Comparison of ENCODE assay signal across 12 cellular contexts in the genomic region with DNA sequence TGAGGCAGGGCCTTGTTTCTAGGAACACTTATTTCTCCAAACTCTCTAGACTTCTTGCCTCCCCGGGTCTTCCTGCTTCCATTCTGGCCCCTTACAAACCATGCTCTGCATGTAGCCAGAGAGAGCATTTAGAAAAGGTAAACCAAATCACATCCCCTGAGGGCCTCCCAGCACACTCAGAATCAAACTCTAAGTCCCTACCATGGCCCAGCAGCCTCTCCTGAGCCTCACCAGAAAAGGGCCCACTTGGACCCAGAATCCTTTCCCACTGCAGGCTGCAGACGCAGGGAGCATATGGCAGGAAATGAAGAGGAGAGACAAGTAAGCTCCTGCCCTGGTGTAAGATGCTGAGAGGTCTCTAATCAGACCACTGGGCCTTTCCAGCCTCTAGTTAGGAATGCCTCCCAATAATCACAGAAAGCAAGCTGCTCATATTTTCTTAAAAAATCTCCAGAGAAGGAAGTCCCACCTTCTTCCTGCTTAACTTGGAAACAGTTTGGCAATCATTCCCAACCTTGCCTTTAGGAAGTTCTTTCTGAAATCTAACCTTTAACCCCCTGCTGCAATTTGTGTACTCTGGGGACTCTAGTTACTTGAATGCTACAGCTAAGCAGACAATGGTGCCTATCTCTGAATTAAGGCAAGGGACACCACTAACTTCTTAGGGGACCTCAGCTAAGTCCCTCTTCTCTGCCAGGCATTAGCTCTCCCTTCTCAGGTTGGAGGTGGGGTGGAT. TPM values are rescaled to one million over a fixed set of nuclear protein-coding genes. Genes with fewer than 3 reads are reported as not detected.
A peak's percentile ranks its signal among the peaks of the same experiment; 100 is the strongest.
DNase-seq lines count a peak whose midpoint lies in the region; ATAC-seq and TF ChIP-seq lines count a peak whose summit lies in the region.
"Had no signal": no experiment of that assay in that cellular context is flagged by ENCODE, and none has a peak within 500 bp of the region (broad histone marks: within the 10 kb centered on the region; RNA-seq: fewer than 3 reads in every experiment).

No MANE protein-coding gene starts in this region.

- intact Hi-C loops in dorsolateral prefrontal cortex (cut with DNase I) (loop anchor here (5.0 kb wide), 5 partner anchors 37 to 118 kb away; partner anchors contain the start of genes ANAPC13 (in 1 of the 2), CEP63 (in 1 of the 2) and RYK (in 1 of the 2)), thyroid gland (cut with DNase I) (no loop called here)

- peak overlapping the region in 42 of 59 donors; percentile 5 to 96 (median 85) for H3K4me3 ChIP-seq in dorsolateral prefrontal cortex
- no peak overlapping the region for H3K4me3 ChIP-seq in mesodermal cell (ENCODE audit: extremely low read depth, insufficient read depth, low read length, poor library complexity, severe bottlenecking)
- H3K4me3 ChIP-seq in thyroid gland (replicated peaks in 1 of 3), result peak overlapping the region in 1 of 3 donors; percentile 86

- H3K27me3 Mint-ChIP-seq in activated naive CD8-positive, alpha-beta T cell treated with anti-CD3 and anti-CD28 coated beads for 36 hours, result peaks cover 35% of the 10 kb centered on the region

- H3K36me3 Mint-ChIP-seq in activated naive CD8-positive, alpha-beta T cell treated with anti-CD3 and anti-CD28 coated beads for 36 hours, result no peaks in the 10 kb centered on the region
- H3K36me3 Mint-ChIP-seq: naive thymus-derived CD8-positive, alpha-beta T cell had no signal

- H3K27ac Mint-ChIP-seq in activated naive CD8-positive, alpha-beta T cell treated with anti-CD3 and anti-CD28 coated beads for 36 hours, result no peak overlapping the region
- H3K27ac Mint-ChIP-seq: activated CD8-positive, alpha-beta T cell treated with anti-CD3 and anti-CD28 coated beads for 36 hours had no signal

- H3K4me1 ChIP-seq in mesodermal cell (ENCODE audit: control insufficient read depth, insufficient read depth, low read length, poor library complexity, severe bottlenecking) (peaks cover 70% of the 10 kb centered on the region), thyroid gland (peaks cover 58 to 82% of the 10 kb centered on the region in 2 donors)

- no peak for TF ChIP-seq POLR2A in thyroid gland (IDR thresholded peaks at IDR 0.05)

- peak overlapping the region; percentile 80 to 100 (median 99) for H3K27ac ChIP-seq in dorsolateral prefrontal cortex
- H3K27ac ChIP-seq in mesodermal cell (ENCODE audit: low read depth, low read length, severe bottlenecking), result peak overlapping the region; percentile 100
- H3K27ac ChIP-seq in thyroid gland, result peak overlapping the region; percentile 100

- no peaks in the 10 kb centered on the region for H3K9me3 Mint-ChIP-seq in activated naive CD8-positive, alpha-beta T cell treated with anti-CD3 and anti-CD28 coated beads for 36 hours
- H3K9me3 Mint-ChIP-seq: activated CD8-positive, alpha-beta T cell treated with anti-CD3 and anti-CD28 coated beads for 36 hours; naive thymus-derived CD8-positive, alpha-beta T cell had no signal

- peaks cover 78% of the 10 kb centered on the region for H3K36me3 ChIP-seq in mesodermal cell (ENCODE audit: control insufficient read depth, insufficient read depth, low read length)
- peaks cover 61 to 65% of the 10 kb centered on the region in 2 donors for H3K36me3 ChIP-seq in thyroid gland

- 90 to 100% methylated on average over 1 to 2 of the region's 2 CpGs for WGBS in mesodermal cell (ENCODE audit: insufficient coverage in 2 of 2), 2 experiments
- 73 to 79% methylated on average over 2 of the region's 2 CpGs for WGBS in thyroid gland, 2 donors

- H3K4me1 Mint-ChIP-seq in activated naive CD8-positive, alpha-beta T cell treated with anti-CD3 and anti-CD28 coated beads for 36 hours, result peaks cover 6% of the 10 kb centered on the region

- TF ChIP-seq CTCF in dorsolateral prefrontal cortex (IDR thresholded peaks at IDR 0.05 in 54 of 56, conservative IDR thresholded peaks at IDR 0.05 in 2 of 56; ENCODE audit: low read depth in 1 of 56, partially characterized antibody in 56 of 56), result no peak
- no peak for TF ChIP-seq CTCF in thyroid gland (IDR thresholded peaks at IDR 0.05)

- H3K9me3 ChIP-seq in mesodermal cell (ENCODE audit: control insufficient read depth, low read length), result no peaks in the 10 kb centered on the region
- H3K9me3 ChIP-seq in thyroid gland, result no peaks in the 10 kb centered on the region

- H3K4me3 Mint-ChIP-seq in activated naive CD8-positive, alpha-beta T cell treated with anti-CD3 and anti-CD28 coated beads for 36 hours, result no peak overlapping the region
- H3K4me3 Mint-ChIP-seq: activated CD8-positive, alpha-beta T cell treated with anti-CD3 and anti-CD28 coated beads for 36 hours; naive thymus-derived CD8-positive, alpha-beta T cell had no signal

- H3K27me3 ChIP-seq in dorsolateral prefrontal cortex, result no peaks in the 10 kb centered on the region
- no peaks in the 10 kb centered on the region for H3K27me3 ChIP-seq in thyroid gland

- ATAC-seq in GM21619 (IDR thresholded peaks at IDR 0.05; ENCODE audit: unreplicated experiment), result no peak
- ATAC-seq: activated CD8-positive, alpha-beta T cell treated with anti-CD3 and anti-CD28 coated beads for 36 hours; naive thymus-derived CD8-positive, alpha-beta T cell had no signal

- DNase-seq in NCI-H524 (lab: John Stamatoyannopoulos, UW) (peak; percentile 23 to 61), dorsolateral prefrontal cortex (no peak), thyroid gland (no peak), SW480 (ENCODE audit: low spot score) (no peak), 8988T (no peak)
- no peak for DNase-seq in activated naive CD8-positive, alpha-beta T cell treated with anti-CD3 and anti-CD28 coated beads for 36 hours
- DNase-seq: activated CD8-positive, alpha-beta T cell treated with anti-CD3 and anti-CD28 coated beads for 36 hours; anterior cingulate cortex; GDM1; naive thymus-derived CD8-positive, alpha-beta T cell had no signal

RNA-seq across cellular contexts. Expression of gene AMOTL2, which starts 4.2 kb away (rescaled TPM):
- total RNA-seq in dorsolateral prefrontal cortex, result 100 to 1,000 TPM in 24 of 120 experiments, 10 to 100 TPM in 96; 43.1 to 220 (median 75.3) TPM
- 59.7 TPM for polyA plus RNA-seq in mesodermal cell (2013, experiment 1 of 2)
- 50.8 TPM for polyA plus RNA-seq in mesodermal cell (2013, experiment 2 of 2)
- total RNA-seq in thyroid gland, result 100 to 1,000 TPM in 3 of 4 donors, 10 to 100 TPM in 1; 76.0 to 149 (median 117) TPM
- not detected for total RNA-seq in activated naive CD8-positive, alpha-beta T cell treated with anti-CD3 and anti-CD28 coated beads for 36 hours
- total RNA-seq: activated CD8-positive, alpha-beta T cell treated with anti-CD3 and anti-CD28 coated beads for 36 hours; naive thymus-derived CD8-positive, alpha-beta T cell had no signal
- polyA plus RNA-seq: naive thymus-derived CD8-positive, alpha-beta T cell had no signal

Comparison
In these comparisons a context has a peak if more than half of its experiments do, and no peak if none do; other contexts are left out.
1. DNase-seq: peak in NCI-H524 (2 of 2); none in dorsolateral prefrontal cortex (0 of 10), thyroid gland (0 of 2), activated naive CD8-positive, alpha-beta T cell treated with anti-CD3 and anti-CD28 coated beads for 36 hours (single experiment), SW480 (single experiment) and 8988T (single experiment).
2. RNA of gene AMOTL2, which starts 4.2 kb away (total RNA-seq): 76.0 to 149 TPM in thyroid gland and 43.1 to 220 TPM in dorsolateral prefrontal cortex; not detected in activated naive CD8-positive, alpha-beta T cell treated with anti-CD3 and anti-CD28 coated beads for 36 hours; every median in the first group is over 10 times any median in the second.
3. Peak in every context shown above with its lines, with median percentiles within 50 percentile points of each other: H3K27ac ChIP-seq.